ENCODE assay signal across 27 cellular contexts in the genomic region with DNA sequence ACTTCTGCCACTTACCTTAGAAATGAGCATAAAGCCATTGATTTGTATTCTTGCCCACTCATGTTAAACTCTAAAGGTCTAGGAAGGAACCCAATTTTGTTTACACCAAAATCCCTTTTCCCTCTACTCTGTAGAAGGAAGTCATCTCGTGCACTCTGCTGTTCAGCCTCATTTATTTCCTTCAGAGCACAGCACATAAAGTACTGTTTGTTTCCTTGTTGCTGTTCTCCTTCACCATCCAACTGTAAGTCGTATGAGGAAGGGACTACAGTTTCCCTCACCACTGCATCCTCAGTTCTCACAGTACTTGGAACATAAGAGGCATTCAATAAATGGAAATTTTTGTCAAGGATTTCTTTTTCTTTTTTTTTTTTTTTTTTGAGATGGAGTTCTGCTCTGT. TPM values are rescaled to one million over a fixed set of nuclear protein-coding genes. Genes with fewer than 3 reads are reported as not detected.
"Had no signal": no experiment of that assay in that cellular context is flagged by ENCODE, and none has a peak within 500 bp of the region (broad histone marks: within the 10 kb centered on the region; RNA-seq: fewer than 3 reads in every experiment).

No MANE protein-coding gene starts in this region.

- DNase-seq: activated CD4-positive, alpha-beta T cell treated with anti-CD3 and anti-CD28 coated beads, Interleukin-2, amount 10 ng/mL, durations not matched to agents 24 days and 14 days; activated CD4-positive, CD25-positive, alpha-beta regulatory T cell; activated CD8-positive, alpha-beta memory T cell treated with anti-CD3 and anti-CD28 coated beads, Interleukin-2, amount 10 ng/mL, durations not matched to agents 7 days and 5 days; activated CD8-positive, alpha-beta T cell treated with anti-CD3 and anti-CD28 coated beads for 36 hours; activated effector memory CD4-positive, alpha-beta T cell treated with anti-CD3 and anti-CD28 coated beads, Interleukin-2, amount 50 U/mL, for 16 hours; activated naive CD4-positive, alpha-beta T cell treated with anti-CD3 and anti-CD28 coated beads, Interleukin-2, amount 10 ng/mL, durations not matched to agents 7 days and 5 days; activated naive CD8-positive, alpha-beta T cell treated with anti-CD3 and anti-CD28 coated beads, Interleukin-2, amount 50 U/mL, for 24 hours; activated T-cell treated with anti-CD3 and anti-CD28 coated beads for 4 hours; cortex of kidney; endodermal cell; esophagus squamous epithelium; head of caudate nucleus; mammary epithelial cell; midbrain; ovary; sigmoid colon; stimulated activated CD4-positive, alpha-beta T cell treated with anti-CD3 and anti-CD28 coated beads, Interleukin-15, amount 100 ng/mL, for 24 hours; stomach; trophoblast cell; uterus had no signal

- ATAC-seq: activated CD8-positive, alpha-beta memory T cell treated with anti-CD3 and anti-CD28 coated beads, Interleukin-2, amount 10 ng/mL, durations not matched to agents 7 days and 5 days; activated CD8-positive, alpha-beta T cell treated with anti-CD3 and anti-CD28 coated beads for 36 hours; gastroesophageal sphincter; natural killer cell treated with Interleukin-12 subunit alpha and Interleukin-12 subunit beta and Interleukin-15 and Interleukin-18, amount 100 ng/mL, for 72 hours; stimulated activated memory B cell treated with anti-CD40 and anti-IgM and Interleukin-4, amounts not matched to agents 10 μg/mL and 1 μg/mL and 100 μg/mL, for 72 hours had no signal

RNA-seq across cellular contexts. Expression of gene MLNR, which starts 52.2 kb away (rescaled TPM):
- total RNA-seq: activated CD4-positive, alpha-beta T cell treated with anti-CD3 and anti-CD28 coated beads, Interleukin-2, amount 10 ng/mL, durations not matched to agents 24 days and 14 days; activated CD8-positive, alpha-beta memory T cell treated with anti-CD3 and anti-CD28 coated beads, Interleukin-2, amount 10 ng/mL, durations not matched to agents 7 days and 5 days; activated CD8-positive, alpha-beta T cell treated with anti-CD3 and anti-CD28 coated beads for 36 hours; cardiac muscle cell; cerebellum; mammary epithelial cell; natural killer cell treated with Interleukin-12 subunit alpha and Interleukin-12 subunit beta and Interleukin-15 and Interleukin-18, amount 100 ng/mL, for 72 hours; ovary; smooth muscle cell; suprapubic skin; uterus had no signal
- polyA plus RNA-seq: cardiac muscle cell, mammary epithelial cell, ovary, sigmoid colon, smooth muscle cell had no signal
